ENCODE assay signal across 8 cellular contexts in the genomic region with DNA sequence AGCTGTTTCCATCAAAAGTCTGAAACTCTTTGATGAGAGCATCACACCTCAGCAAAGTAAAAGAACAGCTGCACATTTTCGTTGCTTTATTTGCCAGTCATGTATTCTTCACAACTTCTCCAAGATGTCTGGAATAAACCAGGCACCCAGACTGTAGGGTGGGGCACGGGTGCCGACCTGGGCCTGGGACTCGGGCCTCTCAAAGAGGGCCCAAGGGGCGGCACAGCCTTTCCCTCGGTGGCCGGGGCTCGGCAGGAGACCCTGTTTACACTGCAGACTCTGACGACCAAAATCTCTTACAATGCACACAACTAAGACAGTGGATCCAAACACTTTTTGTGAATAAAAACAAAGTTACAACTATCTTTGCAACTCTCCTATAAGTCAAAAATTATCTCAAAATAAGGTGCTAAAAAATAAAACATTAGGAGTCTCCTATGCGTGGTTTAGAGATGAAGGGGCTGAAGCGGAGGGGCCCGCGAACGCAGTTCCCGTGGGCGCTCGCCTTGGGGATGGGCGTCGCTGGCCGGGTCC. TPM values are rescaled to one million over a fixed set of nuclear protein-coding genes. Genes with fewer than 3 reads are reported as not detected.
DNase-seq lines count a peak whose midpoint lies in the region; ATAC-seq and TF ChIP-seq lines count a peak whose summit lies in the region.

No MANE protein-coding gene starts in this region.

- DNase-seq in AG09309 (ENCODE audit: low read depth) (no peak), DMS53 (lab: John Stamatoyannopoulos, UW) (no peak), GM10248 (ENCODE audit: extremely low spot score) (no peak)
- DNase-seq in central memory CD8-positive, alpha-beta T cell (ENCODE audit: low spot score in 2 of 2), result no peak

- H3K27ac ChIP-seq in KOPT-K1 (ENCODE audit: low read depth, low read length, poor library complexity, severe bottlenecking) (peak overlapping the region; percentile 75), mesodermal cell (ENCODE audit: low read depth, low read length, severe bottlenecking) (peak overlapping the region; percentile 73)

- peak overlapping the region; percentile 82 for H3K4me3 Mint-ChIP-seq in central memory CD8-positive, alpha-beta T cell

- H3K9me3 Mint-ChIP-seq in central memory CD8-positive, alpha-beta T cell, result no peaks in the 10 kb centered on the region

- H3K4me1 ChIP-seq in mesodermal cell (ENCODE audit: control insufficient read depth, insufficient read depth, low read length, poor library complexity, severe bottlenecking), result peaks cover 10% of the 10 kb centered on the region

- no peak for ATAC-seq in central memory CD8-positive, alpha-beta T cell (replicated peaks; ENCODE audit: extremely low read depth, poor library complexity, severe bottlenecking)
- ATAC-seq in HG02938 (IDR thresholded peaks at IDR 0.05; ENCODE audit: unreplicated experiment) (no peak), HG02798 (IDR thresholded peaks at IDR 0.05; ENCODE audit: poor library complexity, unreplicated experiment) (no peak)

- no peaks in the 10 kb centered on the region for H3K27me3 Mint-ChIP-seq in central memory CD8-positive, alpha-beta T cell

- H3K4me1 Mint-ChIP-seq in central memory CD8-positive, alpha-beta T cell, result peaks cover 62% of the 10 kb centered on the region

- H3K9me3 ChIP-seq in KOPT-K1 (ENCODE audit: insufficient read depth, low read length, poor library complexity, severe bottlenecking), result no peaks in the 10 kb centered on the region
- H3K9me3 ChIP-seq in mesodermal cell (ENCODE audit: control insufficient read depth, low read length), result peaks cover 33% of the 10 kb centered on the region

- H3K4me3 ChIP-seq in AG09309 (ENCODE audit: control insufficient read depth, low read depth, low read length) (peak overlapping the region; percentile 55), mesodermal cell (ENCODE audit: extremely low read depth, insufficient read depth, low read length, poor library complexity, severe bottlenecking) (peak overlapping the region; percentile 85)

- 0 to 1% methylated on average over 20 of the region's 20 CpGs for WGBS in mesodermal cell (ENCODE audit: insufficient coverage in 2 of 2), 2 experiments

- peaks cover 10% of the 10 kb centered on the region for H3K36me3 Mint-ChIP-seq in central memory CD8-positive, alpha-beta T cell (ENCODE audit: insufficient read depth)

- POLR2A ChIA-PET in GM10248 (lab: Yijun Ruan, JAX), result interaction anchor here (0.6 to 1.3 kb wide), 4 partner anchors 8 to 57 kb away, joined by 3 read pairs; no protein-coding TSS in a partner anchor

- H3K36me3 ChIP-seq in KOPT-K1 (ENCODE audit: insufficient read depth, low read length) (peaks cover 42% of the 10 kb centered on the region), mesodermal cell (ENCODE audit: control insufficient read depth, insufficient read depth, low read length) (peaks cover 70% of the 10 kb centered on the region)

- H3K27ac Mint-ChIP-seq in central memory CD8-positive, alpha-beta T cell (ENCODE audit: low read depth), result peak overlapping the region; percentile 91

- TF ChIP-seq CTCF in AG09309 (IDR thresholded peaks at IDR 0.05; ENCODE audit: control insufficient read depth, insufficient read depth, low read depth, low read length, missing control alignments) (no peak), GM10248 (IDR thresholded peaks at IDR 0.05; ENCODE audit: control extremely low read depth, extremely low read depth, low read depth, missing control alignments) (no peak)

- CTCF ChIA-PET in GM10248 (lab: Yijun Ruan, JAX), result interaction anchor here (1.2 to 1.5 kb wide), 2 partner anchors 12 to 85 kb away, joined by 4 read pairs; no protein-coding TSS in a partner anchor

RNA-seq across cellular contexts. Expression of gene LSS, which starts 0.7 kb away (rescaled TPM):
- polyA plus RNA-seq in mesodermal cell (2013, experiment 1 of 2), result 96.0 TPM
- polyA plus RNA-seq in mesodermal cell (2013, experiment 2 of 2), result 87.3 TPM

RNA-seq across cellular contexts. Expression of gene SPATC1L, which starts 43.6 kb away (rescaled TPM):
- polyA plus RNA-seq in mesodermal cell (2013, experiment 1 of 2), result 39.8 TPM
- 31.9 TPM for polyA plus RNA-seq in mesodermal cell (2013, experiment 2 of 2)

RNA-seq across cellular contexts. Expression of gene MCM3AP, which starts 57.5 kb away (rescaled TPM):
- 72.4 TPM for polyA plus RNA-seq in mesodermal cell (2013, experiment 1 of 2)
- polyA plus RNA-seq in mesodermal cell (2013, experiment 2 of 2), result 61.0 TPM

RNA-seq across cellular contexts. Expression of gene YBEY, which starts 58.3 kb away (rescaled TPM):
- 27.9 TPM for polyA plus RNA-seq in mesodermal cell (2013, experiment 1 of 2)
- 25.8 TPM for polyA plus RNA-seq in mesodermal cell (2013, experiment 2 of 2)
